ENCODE assay signal across 10 cellular contexts in genomic region chr9:98333703-98334582, GRCh38.
DNase-seq lines count a peak whose midpoint lies in the region; ATAC-seq and TF ChIP-seq lines count a peak whose summit lies in the region.
"Had no signal": no experiment of that assay in that cellular context is flagged by ENCODE, and none has a peak within 500 bp of the region (broad histone marks: within the 10 kb centered on the region; RNA-seq: fewer than 3 reads in every experiment).

No MANE protein-coding gene starts in this region.

- ATAC-seq in HG02981 (IDR thresholded peaks at IDR 0.05; ENCODE audit: unreplicated experiment) (no peak), GM21723 (IDR thresholded peaks at IDR 0.05; ENCODE audit: unreplicated experiment) (no peak), HG02610 (IDR thresholded peaks at IDR 0.05; ENCODE audit: unreplicated experiment) (no peak)

- peak; percentile 82 for DNase-seq in GM04503 (ENCODE audit: low read depth)
- DNase-seq in RKO (ENCODE audit: low spot score), result peak; percentile 80
- peak; percentile 84 for DNase-seq in epithelial cell of esophagus (ENCODE audit: low read depth)
- peak; percentile 82 for DNase-seq in renal cortical epithelial cell (ENCODE audit: low read depth)
- no peak for DNase-seq in NCI-H748 treated with DMSO at 0.1 percent for 48 hours (lab: John Stamatoyannopoulos, UW)
- DNase-seq: immature natural killer cell, NCI-H1694 had no signal

- TF ChIP-seq CTCF in epithelial cell of esophagus (IDR thresholded peaks at IDR 0.05; ENCODE audit: insufficient read depth, low read depth, low read length, missing control alignments), result no peak

- H3K4me3 ChIP-seq in epithelial cell of esophagus (ENCODE audit: low read length), result no peak overlapping the region
